ENCODE assay signal across 8 cellular contexts in the genomic region with DNA sequence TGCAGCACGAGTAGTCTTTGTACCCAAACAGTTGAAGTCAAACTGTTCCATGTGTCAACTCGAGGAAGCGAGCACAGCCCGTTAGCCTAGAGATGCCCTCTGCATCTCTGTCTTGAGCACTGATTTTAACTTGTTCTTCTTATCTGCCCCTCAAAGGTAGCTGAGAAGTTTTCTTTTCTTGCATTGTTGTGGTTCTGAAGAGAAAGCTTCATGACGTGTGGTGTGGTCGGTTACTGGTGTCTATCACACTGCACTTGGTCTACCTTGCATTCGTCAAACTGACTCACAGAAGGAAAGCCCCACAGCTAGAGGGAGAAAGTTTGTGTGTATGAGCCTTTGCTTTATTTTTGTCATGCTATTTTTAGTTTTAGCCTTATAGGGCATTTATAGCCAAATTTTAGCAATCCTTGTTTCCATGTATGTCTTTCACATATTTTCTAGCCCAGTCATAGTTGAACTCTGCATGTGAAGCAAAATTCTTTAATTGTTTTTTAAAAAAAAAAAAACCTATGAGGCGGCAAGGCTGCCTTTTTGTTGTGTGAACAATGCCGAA.
DNase-seq lines count a peak whose midpoint lies in the region; ATAC-seq and TF ChIP-seq lines count a peak whose summit lies in the region.

No MANE protein-coding gene starts in this region.

- peak; percentile 56 for TF ChIP-seq CTCF in osteocyte (IDR thresholded peaks at IDR 0.05)

- ATAC-seq in HG03432 (IDR thresholded peaks at IDR 0.05; ENCODE audit: unreplicated experiment), result peak; percentile 98

- no peaks in the 10 kb centered on the region for H3K27me3 Mint-ChIP-seq in osteocyte (ENCODE audit: unreplicated experiment)

- peak overlapping the region; percentile 87 for H3K27ac Mint-ChIP-seq in osteocyte (ENCODE audit: unreplicated experiment)

- in situ Hi-C loops in ACHN (cut with HindIII; ENCODE audit: low pct_ligation_motif_present, low pct_unique_long_range_greater_than_20kb, low sequenced_read_pairs), result no loop called here

- H3K9me3 Mint-ChIP-seq in osteocyte (ENCODE audit: unreplicated experiment), result peaks cover 6% of the 10 kb centered on the region

- H3K36me3 Mint-ChIP-seq in osteocyte (ENCODE audit: unreplicated experiment), result no peaks in the 10 kb centered on the region

- H3K4me1 Mint-ChIP-seq in osteocyte (ENCODE audit: unreplicated experiment), result peaks cover 69% of the 10 kb centered on the region

- peak in 2 of 3 donors; percentile 13 to 44 for DNase-seq in stimulated activated CD4-positive, alpha-beta T cell treated with anti-CD3 and anti-CD28 coated beads, Interleukin-12 subunit alpha, Interleukin-12 subunit beta, amount 100 ng/mL, for 48 hours (ENCODE audit: low read depth in 2 of 3, low spot score in 1 of 3)
- no peak for DNase-seq in stimulated activated CD4-positive, alpha-beta T cell treated with anti-CD3 and anti-CD28 coated beads, Interleukin-12 subunit alpha, Interleukin-12 subunit beta, amount 100 ng/mL, for 4 hours
- DNase-seq in amniotic epithelial cell (ENCODE audit: low read depth) (peak; percentile 89), osteocyte (ENCODE audit: extremely low spot score, unreplicated experiment) (no peak), ACHN (no peak), NOMO-1 (lab: John Stamatoyannopoulos, UW; ENCODE audit: unreplicated experiment in 2 of 2) (no peak), NCI-H748 treated with DMSO at 0.1 percent for 48 hours (lab: John Stamatoyannopoulos, UW) (no peak)

- H3K4me3 Mint-ChIP-seq in osteocyte (ENCODE audit: unreplicated experiment), result peak overlapping the region; percentile 7

Comparison
In these comparisons a context has a peak if more than half of its experiments do, and no peak if none do; other contexts are left out.
1. DNase-seq: peak in stimulated activated CD4-positive, alpha-beta T cell treated with anti-CD3 and anti-CD28 coated beads, Interleukin-12 subunit alpha, Interleukin-12 subunit beta, amount 100 ng/mL, for 48 hours (2 of 3) and amniotic epithelial cell (single experiment); none in stimulated activated CD4-positive, alpha-beta T cell treated with anti-CD3 and anti-CD28 coated beads, Interleukin-12 subunit alpha, Interleukin-12 subunit beta, amount 100 ng/mL, for 4 hours (single experiment), osteocyte (single experiment), ACHN (single experiment), NOMO-1 (0 of 2) and NCI-H748 treated with DMSO at 0.1 percent for 48 hours (single experiment).